ENCODE assay signal across 1 cellular context in genomic region chr22:50270302-50271010, GRCh38.
TF ChIP-seq lines count a peak whose summit lies in the region.

Gene MAPK11, minus strand, starts transcription at chr22:50270380. Its CDS starts 88 bp downstream, at chr22:50270292.

TF ChIP-seq in HEK293, 187 proteins besides CTCF, POLR2A, EP300 and RAD21 (continued from another document and continues in another):
- TF ChIP-seq ZNF513 (tag by site-specific recombination; IDR thresholded peaks at IDR 0.05) (no peak), ZBTB49 (tag by site-specific recombination; IDR thresholded peaks at IDR 0.05; ENCODE audit: low read depth) (no peak), ZNF155 (tag by site-specific recombination; IDR thresholded peaks at IDR 0.05) (no peak), ZNF623 (tag by site-specific recombination; IDR thresholded peaks at IDR 0.05) (no peak), ZSCAN18 (tag by site-specific recombination; IDR thresholded peaks at IDR 0.05) (no peak), ZFP3 (tag by site-specific recombination; IDR thresholded peaks at IDR 0.05; ENCODE audit: low read depth) (no peak), ZNF37A (tag by site-specific recombination; IDR thresholded peaks at IDR 0.05) (no peak), ZNF629 (tag by site-specific recombination; IDR thresholded peaks at IDR 0.05) (no peak), ZNF658 (tag by site-specific recombination; IDR thresholded peaks at IDR 0.05) (no peak), ZNF169 (tag by site-specific recombination; IDR thresholded peaks at IDR 0.05) (no peak), SP3 (tag by site-specific recombination; IDR thresholded peaks at IDR 0.05) (peak; percentile 52), ZNF585B (tag by site-specific recombination; IDR thresholded peaks at IDR 0.05) (no peak), ZNF280D (tag by site-specific recombination; IDR thresholded peaks at IDR 0.05) (no peak), ZBTB6 (tag by site-specific recombination; IDR thresholded peaks at IDR 0.05) (no peak), ZBTB11 (tag by site-specific recombination; conservative IDR thresholded peaks at IDR 0.05; ENCODE audit: low read depth) (0 out of 2 replicates have a peak, but pooled peaks have one; percentile 30), ZNF510 (tag by site-specific recombination; IDR thresholded peaks at IDR 0.05; ENCODE audit: insufficient replicate concordance) (no peak), ZSCAN4 (tag by site-specific recombination; IDR thresholded peaks at IDR 0.05) (no peak), PRDM6 (tag by site-specific recombination; IDR thresholded peaks at IDR 0.05) (no peak), ZNF354C (tag by site-specific recombination; IDR thresholded peaks at IDR 0.05; ENCODE audit: borderline replicate concordance, low read depth) (no peak), KLF10 (tag by site-specific recombination; IDR thresholded peaks at IDR 0.05) (no peak), ZNF214 (tag by site-specific recombination; IDR thresholded peaks at IDR 0.05; ENCODE audit: borderline replicate concordance) (no peak), ZBTB21 (tag by site-specific recombination; IDR thresholded peaks at IDR 0.05) (no peak), PBX3 (CRISPR knock-in tag; IDR thresholded peaks at IDR 0.05) (no peak), HIC1 (tag by site-specific recombination; IDR thresholded peaks at IDR 0.05) (no peak), ZBTB20 (tag by site-specific recombination; IDR thresholded peaks at IDR 0.05) (peak; percentile 77; the same call in 1 of the 2 replicates), ZNF398 (tag by site-specific recombination; IDR thresholded peaks at IDR 0.05) (peak; percentile 84), ZNF121 (tag by site-specific recombination; IDR thresholded peaks at IDR 0.05) (no peak), ZNF223 (tag by site-specific recombination; IDR thresholded peaks at IDR 0.05) (no peak), KLF8 (tag by site-specific recombination; IDR thresholded peaks at IDR 0.05) (peak; percentile 40; the same call in 1 of the 2 replicates), ZNF670 (tag by site-specific recombination; IDR thresholded peaks at IDR 0.05; ENCODE audit: low read depth) (no peak), ZNF548 (tag by site-specific recombination; IDR thresholded peaks at IDR 0.05) (no peak), ZNF23 (tag by site-specific recombination; IDR thresholded peaks at IDR 0.05; ENCODE audit: borderline replicate concordance) (no peak)
